2 cellular contexts compared by ENCODE assay signal in the genomic region with DNA sequence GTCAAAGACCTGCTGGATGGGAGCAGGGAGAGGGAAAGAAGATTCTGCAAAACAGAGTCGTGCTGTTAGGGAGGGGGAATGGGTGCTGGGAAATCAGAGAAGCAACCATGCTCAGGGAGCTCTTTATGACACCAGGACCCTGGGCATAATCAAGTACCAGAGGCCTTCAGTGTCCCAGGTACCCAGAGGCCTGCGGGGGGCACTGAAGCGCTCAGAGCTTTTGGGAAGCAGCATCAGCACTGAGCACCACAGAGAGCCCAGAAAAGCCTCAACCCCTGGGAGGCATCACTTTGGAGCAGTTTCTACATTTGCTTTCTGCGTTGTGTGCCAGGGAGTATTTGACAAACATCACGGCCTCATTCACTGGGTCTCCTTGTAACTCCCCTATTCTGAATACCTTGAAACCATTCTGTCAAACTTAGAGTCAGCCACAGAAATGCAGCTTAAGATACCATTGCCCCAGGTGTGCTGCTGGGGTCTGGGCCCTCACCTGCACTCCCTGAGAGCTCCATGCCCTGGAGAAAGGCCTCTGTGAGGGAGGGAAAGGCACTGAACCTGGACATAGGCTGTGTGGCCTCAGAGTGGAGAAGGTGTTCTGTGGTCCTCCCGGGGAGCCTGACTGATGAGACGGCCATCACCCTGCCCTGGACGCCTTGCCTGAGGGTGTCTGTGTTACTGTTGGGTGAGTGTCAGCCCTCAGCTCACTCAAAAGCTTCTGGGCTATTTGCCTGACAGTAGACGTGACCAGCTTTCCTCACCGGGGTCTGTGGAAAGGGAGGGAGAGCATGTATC.
TF ChIP-seq lines count a peak whose summit lies in the region.

No MANE protein-coding gene starts in this region.

TF ChIP-seq in GM23338, 12 proteins besides CTCF, POLR2A, EP300 and RAD21:
- TF ChIP-seq EZH2phosphoT487 (IDR thresholded peaks at IDR 0.05; ENCODE audit: unreplicated experiment) (no peak), ZNF114 (CRISPR knock-in tag; IDR thresholded peaks at IDR 0.05) (no peak), POLR2AphosphoS5 (IDR thresholded peaks at IDR 0.05; ENCODE audit: low read depth) (no peak)

TF ChIP-seq in IMR-90, 13 proteins besides CTCF, POLR2A, EP300 and RAD21:
- TF ChIP-seq, protein P1, sequence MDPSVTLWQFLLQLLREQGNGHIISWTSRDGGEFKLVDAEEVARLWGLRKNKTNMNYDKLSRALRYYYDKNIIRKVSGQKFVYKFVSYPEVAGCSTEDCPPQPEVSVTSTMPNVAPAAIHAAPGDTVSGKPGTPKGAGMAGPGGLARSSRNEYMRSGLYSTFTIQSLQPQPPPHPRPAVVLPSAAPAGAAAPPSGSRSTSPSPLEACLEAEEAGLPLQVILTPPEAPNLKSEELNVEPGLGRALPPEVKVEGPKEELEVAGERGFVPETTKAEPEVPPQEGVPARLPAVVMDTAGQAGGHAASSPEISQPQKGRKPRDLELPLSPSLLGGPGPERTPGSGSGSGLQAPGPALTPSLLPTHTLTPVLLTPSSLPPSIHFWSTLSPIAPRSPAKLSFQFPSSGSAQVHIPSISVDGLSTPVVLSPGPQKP (IDR thresholded peaks at IDR 0.05; ENCODE audit: borderline replicate concordance, low read depth, low read length), result no peak
- no peak for TF ChIP-seq RFX5 (IDR thresholded peaks at IDR 0.05; ENCODE audit: low read depth, low read length)
- no peak for TF ChIP-seq MAFK (IDR thresholded peaks at IDR 0.05; ENCODE audit: low read depth, low read length)
- no peak for TF ChIP-seq CEBPB (IDR thresholded peaks at IDR 0.05; ENCODE audit: low read depth, low read length)
- TF ChIP-seq BHLHE40 (IDR thresholded peaks at IDR 0.05; ENCODE audit: low read depth, low read length), result no peak
- no peak for TF ChIP-seq MXI1 (IDR thresholded peaks at IDR 0.05; ENCODE audit: borderline replicate concordance, low read depth, low read length)
- TF ChIP-seq NFE2L2 (IDR thresholded peaks at IDR 0.05; ENCODE audit: low read depth, low read length), result no peak
- no peak for TF ChIP-seq FOS (IDR thresholded peaks at IDR 0.05; ENCODE audit: low read depth, low read length)
